In genomic region chr11:101008961-101009684, GRCh38 we compare ENCODE assay signal across 14 cellular contexts.
"Had no signal": no experiment of that assay in that cellular context is flagged by ENCODE, and none has a peak within 500 bp of the region (broad histone marks: within the 10 kb centered on the region; RNA-seq: fewer than 3 reads in every experiment).

No MANE protein-coding gene starts in this region.

- DNase-seq: activated CD4-positive, alpha-beta T cell treated with anti-CD3 and anti-CD28 coated beads, Interleukin-2, amount 10 ng/mL, durations not matched to agents 7 days and 5 days; activated naive CD8-positive, alpha-beta T cell treated with anti-CD3 and anti-CD28 coated beads for 36 hours; amygdala; central memory CD4-positive, alpha-beta T cell; mammary epithelial cell; mucosa of descending colon; natural killer cell; stimulated activated CD4-positive, alpha-beta T cell treated with anti-CD3 and anti-CD28 coated beads, Interleukin-12 subunit alpha, Interleukin-12 subunit beta, amount 100 ng/mL, for 4 hours; stimulated activated CD4-positive, alpha-beta T cell treated with anti-CD3 and anti-CD28 coated beads, Interleukin-2, amount 100 ng/mL, for 24 hours had no signal

- H3K4me1 Mint-ChIP-seq: activated CD4-positive, alpha-beta T cell treated with anti-CD3 and anti-CD28 coated beads, Interleukin-2, amount 10 ng/mL, durations not matched to agents 7 days and 5 days; activated naive CD8-positive, alpha-beta T cell treated with anti-CD3 and anti-CD28 coated beads for 36 hours; brain; natural killer cell had no signal

- FAIRE-seq: keratinocyte, urothelium cell line had no signal

- H3K27me3 Mint-ChIP-seq: activated CD4-positive, alpha-beta T cell treated with anti-CD3 and anti-CD28 coated beads, Interleukin-2, amount 10 ng/mL, durations not matched to agents 7 days and 5 days had no signal

- H3K9me3 Mint-ChIP-seq: activated naive CD8-positive, alpha-beta T cell treated with anti-CD3 and anti-CD28 coated beads for 36 hours had no signal

- H3K4me3 Mint-ChIP-seq: activated CD4-positive, alpha-beta T cell treated with anti-CD3 and anti-CD28 coated beads, Interleukin-2, amount 10 ng/mL, durations not matched to agents 7 days and 5 days; activated naive CD8-positive, alpha-beta T cell treated with anti-CD3 and anti-CD28 coated beads for 36 hours; activated T-helper 1 cell treated with anti-CD3 and anti-CD28 coated beads, Interleukin-12 subunit alpha, Interleukin-12 subunit beta, Interleukin-2, Interleukin-4 antibody, amounts not matched to agents 30 ng/mL and 10 ng/mL and 1 ng/mL, durations not matched to agents 14 hours and 24 hours and 36 hours; brain; natural killer cell had no signal

- H3K36me3 Mint-ChIP-seq: activated naive CD8-positive, alpha-beta T cell treated with anti-CD3 and anti-CD28 coated beads for 36 hours; brain; natural killer cell had no signal

- H3K27ac Mint-ChIP-seq: activated CD4-positive, alpha-beta T cell treated with anti-CD3 and anti-CD28 coated beads, Interleukin-2, amount 10 ng/mL, durations not matched to agents 7 days and 5 days; activated naive CD8-positive, alpha-beta T cell treated with anti-CD3 and anti-CD28 coated beads for 36 hours; activated T-helper 1 cell treated with anti-CD3 and anti-CD28 coated beads, Interleukin-12 subunit alpha, Interleukin-12 subunit beta, Interleukin-2, Interleukin-4 antibody, amounts not matched to agents 30 ng/mL and 10 ng/mL and 1 ng/mL, durations not matched to agents 14 hours and 24 hours and 36 hours; brain; natural killer cell had no signal

- ATAC-seq: left lobe of liver, mucosa of descending colon, natural killer cell had no signal
